1 cellular context compared by ENCODE assay signal in genomic region chr16:19704321-19705130, GRCh38.
TF ChIP-seq lines count a peak whose summit lies in the region.

No MANE protein-coding gene starts in this region.

TF ChIP-seq in WTC11, 78 proteins besides CTCF, POLR2A, EP300 and RAD21 (continued from another document):
- TF ChIP-seq NR2C2 (CRISPR knock-in tag; IDR thresholded peaks at IDR 0.05) (no peak), JAZF1 (CRISPR knock-in tag; IDR thresholded peaks at IDR 0.05) (no peak), SMAD3 (CRISPR knock-in tag; IDR thresholded peaks at IDR 0.05; ENCODE audit: borderline replicate concordance) (no peak), SMAD4 (CRISPR knock-in tag; IDR thresholded peaks at IDR 0.05) (no peak), HMGA2 (CRISPR knock-in tag; IDR thresholded peaks at IDR 0.05) (no peak)
TF ChIP-seq in WTC11: peak in this region for 0.
